In the genomic region with DNA sequence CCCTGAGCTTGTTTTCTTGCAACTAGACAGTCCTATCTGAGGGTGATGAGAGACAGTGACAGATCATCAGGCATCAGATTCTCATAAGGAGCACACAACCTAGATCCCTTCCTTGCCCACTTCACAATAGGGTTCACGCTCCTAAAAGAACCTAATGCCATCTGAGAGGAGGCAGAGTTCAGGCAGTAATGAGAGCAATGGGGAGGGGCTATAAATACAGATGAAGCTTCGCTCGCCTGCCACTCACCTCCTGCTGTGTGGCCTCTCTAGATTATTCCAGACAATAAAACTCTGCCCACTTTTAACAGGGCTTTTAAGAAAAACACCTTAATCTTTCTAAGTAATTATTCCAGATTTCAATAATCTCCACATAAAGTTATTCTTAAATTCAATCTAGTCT, we compare ENCODE assay signal across 14 cellular contexts. TPM values are rescaled to one million over a fixed set of nuclear protein-coding genes. Genes with fewer than 3 reads are reported as not detected.
DNase-seq lines count a peak whose midpoint lies in the region; TF ChIP-seq lines count a peak whose summit lies in the region.
"Had no signal": no experiment of that assay in that cellular context is flagged by ENCODE, and none has a peak within 500 bp of the region (broad histone marks: within the 10 kb centered on the region; RNA-seq: fewer than 3 reads in every experiment).

No MANE protein-coding gene starts in this region.

- H3K4me3 Mint-ChIP-seq in mesothelial cell of epicardium = no peak overlapping the region
- H3K4me3 Mint-ChIP-seq: B cell; CD8-positive, alpha-beta T cell had no signal

- peaks cover 3% of the 10 kb centered on the region for H3K9me3 Mint-ChIP-seq in mesothelial cell of epicardium
- H3K9me3 Mint-ChIP-seq: CD8-positive, alpha-beta T cell had no signal

- DNase-seq in NCI-H748 (lab: John Stamatoyannopoulos, UW; ENCODE audit: unreplicated experiment) = peak; percentile 7
- DNase-seq in NCI-H748 treated with DMSO at 0.1 percent for 48 hours (lab: John Stamatoyannopoulos, UW) = no peak
- no peak for DNase-seq in HEK293T (ENCODE audit: extremely low spot score)
- DNase-seq in NCI-H524 treated with DMSO at 0.1 percent for 48 hours (lab: John Stamatoyannopoulos, UW) = peak; percentile 18
- peak; percentile 22 for DNase-seq in retina
- DNase-seq in NCI-H1417 treated with DMSO at 0.1 percent for 48 hours (lab: John Stamatoyannopoulos, UW) = no peak
- no peak for DNase-seq in mesothelial cell of epicardium (ENCODE audit: low spot score in 2 of 2, unreplicated experiment in 2 of 2)
- DNase-seq: Calu3; CD8-positive, alpha-beta T cell; DMS79 treated with DMSO at 0.1 percent for 48 hours; GF-D8; HCEC 1CT; IMR-90 had no signal

- TF ChIP-seq CTCF in mesothelial cell of epicardium (IDR thresholded peaks at IDR 0.05; ENCODE audit: unreplicated experiment) = no peak

- H3K27me3 Mint-ChIP-seq in mesothelial cell of epicardium (ENCODE audit: low read depth) = no peaks in the 10 kb centered on the region

- no peak overlapping the region for H3K27ac Mint-ChIP-seq in mesothelial cell of epicardium
- H3K27ac Mint-ChIP-seq: B cell; CD8-positive, alpha-beta T cell had no signal

- POLR2A ChIA-PET in HEK293T (lab: Yijun Ruan, JAX) = no interaction called here

- peaks cover 9% of the 10 kb centered on the region for H3K4me1 Mint-ChIP-seq in mesothelial cell of epicardium
- H3K4me1 Mint-ChIP-seq: B cell had no signal

- peaks cover 2% of the 10 kb centered on the region for H3K36me3 Mint-ChIP-seq in mesothelial cell of epicardium
- H3K36me3 Mint-ChIP-seq: CD8-positive, alpha-beta T cell had no signal

- CTCF ChIA-PET in HEK293T (lab: Yijun Ruan, JAX) = no interaction called here

TF ChIP-seq in HEK293T, 16 proteins besides CTCF, POLR2A, EP300 and RAD21:
- TF ChIP-seq ZNF384 (IDR thresholded peaks at IDR 0.05) = no peak
- TF ChIP-seq, protein P1, sequence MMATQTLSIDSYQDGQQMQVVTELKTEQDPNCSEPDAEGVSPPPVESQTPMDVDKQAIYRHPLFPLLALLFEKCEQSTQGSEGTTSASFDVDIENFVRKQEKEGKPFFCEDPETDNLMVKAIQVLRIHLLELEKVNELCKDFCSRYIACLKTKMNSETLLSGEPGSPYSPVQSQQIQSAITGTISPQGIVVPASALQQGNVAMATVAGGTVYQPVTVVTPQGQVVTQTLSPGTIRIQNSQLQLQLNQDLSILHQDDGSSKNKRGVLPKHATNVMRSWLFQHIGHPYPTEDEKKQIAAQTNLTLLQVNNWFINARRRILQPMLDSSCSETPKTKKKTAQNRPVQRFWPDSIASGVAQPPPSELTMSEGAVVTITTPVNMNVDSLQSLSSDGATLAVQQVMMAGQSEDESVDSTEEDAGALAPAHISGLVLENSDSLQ (IDR thresholded peaks at IDR 0.05) = peak; percentile 9; the same call in 1 of the 2 replicates

RNA-seq across cellular contexts. Expression of a gene that starts 43.9 kb away (rescaled TPM):
- 83.2 to 89.3 TPM (median 83.8 TPM) in 3 replicates for total RNA-seq in mesothelial cell of epicardium

Comparison
In these comparisons a context has a peak if more than half of its experiments do, and no peak if none do; other contexts are left out.
1. DNase-seq: peak in NCI-H748 (single experiment), NCI-H524 treated with DMSO at 0.1 percent for 48 hours (single experiment) and retina (single experiment); none in NCI-H748 treated with DMSO at 0.1 percent for 48 hours (single experiment), HEK293T (single experiment), NCI-H1417 treated with DMSO at 0.1 percent for 48 hours (single experiment) and mesothelial cell of epicardium (0 of 2).